ENCODE assay signal across 15 cellular contexts in genomic region chr4:101960431-101960830, GRCh38.
"Had no signal": no experiment of that assay in that cellular context is flagged by ENCODE, and none has a peak within 500 bp of the region (broad histone marks: within the 10 kb centered on the region; RNA-seq: fewer than 3 reads in every experiment).

No MANE protein-coding gene starts in this region.

- H3K4me1 ChIP-seq: body of pancreas, gastroesophageal sphincter, heart right ventricle, pancreas had no signal

- H3K27ac ChIP-seq: body of pancreas, gastroesophageal sphincter, heart right ventricle, pancreas had no signal

- H3K27me3 ChIP-seq: body of pancreas, gastroesophageal sphincter, heart right ventricle, pancreas had no signal

- FAIRE-seq: colon, pancreas had no signal

- H3K4me3 ChIP-seq: body of pancreas, gastroesophageal sphincter, heart right ventricle, lung, pancreas had no signal

- H3K9me3 ChIP-seq: body of pancreas, gastroesophageal sphincter, heart right ventricle, pancreas had no signal

- DNase-seq: activated CD4-positive, alpha-beta T cell treated with anti-CD3 and anti-CD28 coated beads, Interleukin-2, amount 10 ng/mL, durations not matched to agents 7 days and 5 days; activated CD4-positive, CD25-positive, alpha-beta regulatory T cell; activated CD8-positive, alpha-beta memory T cell treated with anti-CD3 and anti-CD28 coated beads for 24 hours; activated gamma-delta T cell treated with Interleukin-2 at 50 U/mL for 16 hours; amniotic stem cell; heart right ventricle; pancreas; stimulated activated CD4-positive, alpha-beta T cell treated with anti-CD3 and anti-CD28 coated beads, Interleukin-12 subunit alpha, Interleukin-12 subunit beta, amount 100 ng/mL, for 4 hours; stimulated activated CD4-positive, alpha-beta T cell treated with anti-CD3 and anti-CD28 coated beads, Interleukin-2, amount 100 ng/mL, for 24 hours; stimulated activated naive CD4-positive, alpha-beta T cell; trophoblast cell had no signal

- H3K36me3 ChIP-seq: gastroesophageal sphincter, heart right ventricle, pancreas had no signal
